In the genomic region with DNA sequence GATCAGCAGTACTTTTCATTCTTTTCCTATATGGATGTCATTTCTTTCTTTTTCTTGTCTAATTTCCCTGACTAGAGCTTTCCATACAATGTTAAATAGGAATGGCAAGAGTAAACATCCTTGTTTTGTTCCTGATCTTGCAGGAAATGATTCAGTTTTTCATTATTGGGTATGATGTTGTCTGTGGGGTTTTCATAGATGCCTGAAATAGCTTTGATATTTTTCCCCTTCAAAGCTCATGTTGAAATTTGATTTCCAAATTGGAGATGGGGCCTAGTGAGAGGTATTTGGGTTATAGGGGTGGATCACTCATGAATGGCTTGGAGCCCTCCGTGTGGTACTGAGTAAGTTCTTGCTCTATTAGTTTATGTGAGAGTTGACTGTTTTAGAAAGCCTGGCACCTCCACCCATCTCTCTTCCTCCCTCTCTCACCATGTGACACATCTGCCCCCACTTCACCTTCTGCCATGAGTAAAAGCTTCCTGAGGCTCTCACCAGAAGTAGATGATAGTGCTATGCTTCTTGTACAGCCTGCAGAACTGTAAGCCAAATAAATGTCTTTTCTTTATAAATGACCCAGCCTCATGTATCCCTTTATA, we compare ENCODE assay signal across 25 cellular contexts. TPM values are rescaled to one million over a fixed set of nuclear protein-coding genes. Genes with fewer than 3 reads are reported as not detected.
DNase-seq lines count a peak whose midpoint lies in the region; ATAC-seq and TF ChIP-seq lines count a peak whose summit lies in the region.
"Had no signal": no experiment of that assay in that cellular context is flagged by ENCODE, and none has a peak within 500 bp of the region (broad histone marks: within the 10 kb centered on the region; RNA-seq: fewer than 3 reads in every experiment).

No MANE protein-coding gene starts in this region.

- H3K36me3 ChIP-seq in CD8-positive, alpha-beta memory T cell (ENCODE audit: insufficient read depth, low read length): no peaks in the 10 kb centered on the region
- H3K36me3 ChIP-seq: adrenal gland, BLaER1 had no signal

- H3K27ac Mint-ChIP-seq in activated CD4-positive, alpha-beta T cell treated with anti-CD3 and anti-CD28 coated beads for 36 hours: peak overlapping the region; percentile 56
- no peak overlapping the region for H3K27ac Mint-ChIP-seq in activated CD4-positive, alpha-beta T cell treated with anti-CD3 and anti-CD28 coated beads, Interleukin-2, amount 10 ng/mL, durations not matched to agents 7 days and 5 days
- H3K27ac Mint-ChIP-seq in CD8-positive, alpha-beta memory T cell: peak overlapping the region in 6 of 8 donors; percentile 20 to 90 (median 45)
- H3K27ac Mint-ChIP-seq in activated naive CD8-positive, alpha-beta T cell treated with anti-CD3 and anti-CD28 coated beads for 36 hours: peak overlapping the region; percentile 86
- H3K27ac Mint-ChIP-seq: activated B cell treated with CpG ODN at 0.5 μM for 24 hours, endodermal cell, nephron progenitor cell, progenitor cell of endocrine pancreas had no signal

- ATAC-seq in activated CD4-positive, alpha-beta T cell treated with anti-CD3 and anti-CD28 coated beads for 36 hours: peak; percentile 79
- ATAC-seq in HG03460 (IDR thresholded peaks at IDR 0.05; ENCODE audit: unreplicated experiment): no peak
- no peak for ATAC-seq in GM18502 (IDR thresholded peaks at IDR 0.05; ENCODE audit: poor library complexity, unreplicated experiment)
- ATAC-seq: foreskin keratinocyte had no signal

- no peaks in the 10 kb centered on the region for H3K27me3 Mint-ChIP-seq in activated CD4-positive, alpha-beta T cell treated with anti-CD3 and anti-CD28 coated beads for 36 hours
- peaks cover 4% of the 10 kb centered on the region for H3K27me3 Mint-ChIP-seq in activated CD4-positive, alpha-beta T cell treated with anti-CD3 and anti-CD28 coated beads, Interleukin-2, amount 10 ng/mL, durations not matched to agents 7 days and 5 days
- no peaks in the 10 kb centered on the region for H3K27me3 Mint-ChIP-seq in CD8-positive, alpha-beta memory T cell
- no peaks in the 10 kb centered on the region for H3K27me3 Mint-ChIP-seq in activated naive CD8-positive, alpha-beta T cell treated with anti-CD3 and anti-CD28 coated beads for 36 hours
- H3K27me3 Mint-ChIP-seq: activated B cell treated with CpG ODN at 0.5 μM for 24 hours, progenitor cell of endocrine pancreas had no signal

- no peak for TF ChIP-seq CTCF in foreskin fibroblast (IDR thresholded peaks at IDR 0.05; ENCODE audit: low read depth, low read length)

- no peaks in the 10 kb centered on the region for H3K9me3 Mint-ChIP-seq in activated CD4-positive, alpha-beta T cell treated with anti-CD3 and anti-CD28 coated beads for 36 hours (ENCODE audit: low read depth)
- peaks cover 3% of the 10 kb centered on the region for H3K9me3 Mint-ChIP-seq in activated CD4-positive, alpha-beta T cell treated with anti-CD3 and anti-CD28 coated beads, Interleukin-2, amount 10 ng/mL, durations not matched to agents 7 days and 5 days
- no peaks in the 10 kb centered on the region for H3K9me3 Mint-ChIP-seq in CD8-positive, alpha-beta memory T cell
- no peaks in the 10 kb centered on the region for H3K9me3 Mint-ChIP-seq in activated naive CD8-positive, alpha-beta T cell treated with anti-CD3 and anti-CD28 coated beads for 36 hours
- H3K9me3 Mint-ChIP-seq: activated B cell treated with CpG ODN at 0.5 μM for 24 hours, endodermal cell had no signal

- peaks cover 43% of the 10 kb centered on the region for H3K4me1 ChIP-seq in CD8-positive, alpha-beta memory T cell (ENCODE audit: insufficient read depth, low read length)
- H3K4me1 ChIP-seq: adrenal gland, BLaER1, foreskin keratinocyte had no signal

- H3K27ac ChIP-seq in CD8-positive, alpha-beta memory T cell (ENCODE audit: low read depth, low read length): no peak overlapping the region
- H3K27ac ChIP-seq: adrenal gland, BLaER1, foreskin keratinocyte, GM23248 had no signal

- no peaks in the 10 kb centered on the region for H3K9me3 ChIP-seq in CD8-positive, alpha-beta memory T cell (ENCODE audit: low read length)
- H3K9me3 ChIP-seq: adrenal gland, BLaER1 had no signal

- CTCF ChIA-PET in activated CD4-positive, alpha-beta T cell treated with anti-CD3 and anti-CD28 coated beads for 36 hours (lab: Charles Lee): interaction anchor here (0.8 to 3.5 kb wide), 11 partner anchors 9 to 356 kb away, joined by 3 to 22 read pairs (median 5); a partner anchor contains a TSS
- CTCF ChIA-PET in activated CD4-positive, alpha-beta T cell treated with anti-CD3 and anti-CD28 coated beads, Interleukin-2, amount 10 ng/mL, durations not matched to agents 7 days and 5 days (lab: Charles Lee): no interaction called here
- CTCF ChIA-PET in CD8-positive, alpha-beta memory T cell (lab: Charles Lee): no interaction called here

- POLR2A ChIA-PET in activated CD4-positive, alpha-beta T cell treated with anti-CD3 and anti-CD28 coated beads for 36 hours (lab: Charles Lee): interaction anchor here (0.7 kb wide), 1 partner anchor 394 kb away, joined by 3 read pairs; a partner anchor contains a TSS
- POLR2A ChIA-PET in activated CD4-positive, alpha-beta T cell treated with anti-CD3 and anti-CD28 coated beads, Interleukin-2, amount 10 ng/mL, durations not matched to agents 7 days and 5 days (lab: Charles Lee): no interaction called here
- POLR2A ChIA-PET in CD8-positive, alpha-beta memory T cell (lab: Charles Lee): no interaction called here

- peaks cover 75% of the 10 kb centered on the region for H3K4me1 Mint-ChIP-seq in activated CD4-positive, alpha-beta T cell treated with anti-CD3 and anti-CD28 coated beads for 36 hours
- H3K4me1 Mint-ChIP-seq in activated CD4-positive, alpha-beta T cell treated with anti-CD3 and anti-CD28 coated beads, Interleukin-2, amount 10 ng/mL, durations not matched to agents 7 days and 5 days: peaks cover 57% of the 10 kb centered on the region
- peaks cover 57 to 92% (median 61%) of the 10 kb centered on the region in 3 donors for H3K4me1 Mint-ChIP-seq in CD8-positive, alpha-beta memory T cell
- H3K4me1 Mint-ChIP-seq in activated naive CD8-positive, alpha-beta T cell treated with anti-CD3 and anti-CD28 coated beads for 36 hours: peaks cover 56% of the 10 kb centered on the region
- H3K4me1 Mint-ChIP-seq: nephron progenitor cell had no signal

- no peak overlapping the region for H3K4me3 ChIP-seq in CD8-positive, alpha-beta memory T cell (ENCODE audit: low read length)
- H3K4me3 ChIP-seq in foreskin fibroblast (ENCODE audit: low read depth in 1 of 2, low read length in 2 of 2): no peak overlapping the region
- H3K4me3 ChIP-seq: adrenal gland, BLaER1, GM23248 had no signal

- intact Hi-C loops in activated CD4-positive, alpha-beta T cell treated with anti-CD3 and anti-CD28 coated beads for 36 hours (cut with DNase I, micrococcal nuclease): loop anchor here in 1 of 2 experiments (1.0 to 2.0 kb wide), 2 partner anchors 30 to 69 kb away; a partner anchor contains a TSS

- no peaks in the 10 kb centered on the region for H3K36me3 Mint-ChIP-seq in activated CD4-positive, alpha-beta T cell treated with anti-CD3 and anti-CD28 coated beads for 36 hours (ENCODE audit: low read depth)
- H3K36me3 Mint-ChIP-seq in activated CD4-positive, alpha-beta T cell treated with anti-CD3 and anti-CD28 coated beads, Interleukin-2, amount 10 ng/mL, durations not matched to agents 7 days and 5 days (ENCODE audit: low read depth): no peaks in the 10 kb centered on the region
- peaks cover 0 to 4% (median 0%) of the 10 kb centered on the region in 3 donors for H3K36me3 Mint-ChIP-seq in CD8-positive, alpha-beta memory T cell
- H3K36me3 Mint-ChIP-seq in activated naive CD8-positive, alpha-beta T cell treated with anti-CD3 and anti-CD28 coated beads for 36 hours: no peaks in the 10 kb centered on the region

- H3K4me3 Mint-ChIP-seq in activated CD4-positive, alpha-beta T cell treated with anti-CD3 and anti-CD28 coated beads for 36 hours: no peak overlapping the region
- H3K4me3 Mint-ChIP-seq in activated CD4-positive, alpha-beta T cell treated with anti-CD3 and anti-CD28 coated beads, Interleukin-2, amount 10 ng/mL, durations not matched to agents 7 days and 5 days: no peak overlapping the region
- peak overlapping the region in 5 of 7 donors; percentile 3 to 77 (median 6) for H3K4me3 Mint-ChIP-seq in CD8-positive, alpha-beta memory T cell
- H3K4me3 Mint-ChIP-seq in activated naive CD8-positive, alpha-beta T cell treated with anti-CD3 and anti-CD28 coated beads for 36 hours: no peak overlapping the region
- H3K4me3 Mint-ChIP-seq: activated B cell treated with CpG ODN at 0.5 μM for 24 hours, endodermal cell, nephron progenitor cell had no signal

- peak; percentile 51 for DNase-seq in activated CD4-positive, alpha-beta T cell treated with anti-CD3 and anti-CD28 coated beads for 36 hours
- DNase-seq in activated CD4-positive, alpha-beta T cell treated with anti-CD3 and anti-CD28 coated beads, Interleukin-2, amount 10 ng/mL, durations not matched to agents 7 days and 5 days: no peak
- no peak for DNase-seq in CD8-positive, alpha-beta memory T cell
- no peak for DNase-seq in activated naive CD8-positive, alpha-beta T cell treated with anti-CD3 and anti-CD28 coated beads for 36 hours
- peak; percentile 21 to 42 for DNase-seq in foreskin fibroblast
- no peak for DNase-seq in activated effector memory CD4-positive, alpha-beta T cell treated with Interleukin-2 at 50 U/mL for 16 hours
- DNase-seq: activated B cell treated with CpG ODN at 0.5 μM for 24 hours, adrenal gland, cerebellar nuclear complex, DMS 273 treated with DMSO at 0.1 percent for 48 hours, endodermal cell, foreskin keratinocyte, GM23248, kidney glomerular epithelial cell, mesendoderm, NCI-H1436 treated with DMSO at 0.1 percent for 48 hours, nephron progenitor cell had no signal

- H3K27me3 ChIP-seq in CD8-positive, alpha-beta memory T cell (ENCODE audit: insufficient read depth, low read length, poor library complexity, severe bottlenecking): no peaks in the 10 kb centered on the region
- H3K27me3 ChIP-seq: foreskin keratinocyte had no signal

RNA-seq across cellular contexts. Expression of a gene that starts 22.3 kb away (rescaled TPM):
- total RNA-seq in activated CD4-positive, alpha-beta T cell treated with anti-CD3 and anti-CD28 coated beads for 36 hours: 1 to 10 TPM in 1 of 2 experiments, under 1 TPM in 1; 0.75 to 2.1 TPM
- 10 to 100 TPM in 1 of 2 experiments, 1 to 10 TPM in 1; 9.9 to 13.4 TPM for total RNA-seq in activated CD4-positive, alpha-beta T cell treated with anti-CD3 and anti-CD28 coated beads, Interleukin-2, amount 10 ng/mL, durations not matched to agents 7 days and 5 days
- 1 to 10 TPM; 1.9 to 3.1 TPM for total RNA-seq in CD8-positive, alpha-beta memory T cell
- 14.9 TPM for polyA plus RNA-seq in CD8-positive, alpha-beta memory T cell
- 1 to 10 TPM in 1 of 2 experiments, under 1 TPM in 1; 0.56 to 1.0 TPM for total RNA-seq in activated naive CD8-positive, alpha-beta T cell treated with anti-CD3 and anti-CD28 coated beads for 36 hours
- total RNA-seq: A172, GM23248, skeletal muscle tissue had no signal
- polyA plus RNA-seq: GM23248 had no signal

RNA-seq across cellular contexts. Expression of a gene that starts 40.4 kb away (rescaled TPM):
- not detected for total RNA-seq in activated CD4-positive, alpha-beta T cell treated with anti-CD3 and anti-CD28 coated beads for 36 hours
- total RNA-seq in activated CD4-positive, alpha-beta T cell treated with anti-CD3 and anti-CD28 coated beads, Interleukin-2, amount 10 ng/mL, durations not matched to agents 7 days and 5 days: not detected
- total RNA-seq in CD8-positive, alpha-beta memory T cell: not detected
- polyA plus RNA-seq in CD8-positive, alpha-beta memory T cell: not detected
- total RNA-seq in activated naive CD8-positive, alpha-beta T cell treated with anti-CD3 and anti-CD28 coated beads for 36 hours: not detected
- total RNA-seq: A172, activated B cell treated with CpG ODN at 0.5 μM for 24 hours, adrenal gland, endodermal cell, foreskin keratinocyte, GM23248, M059J, progenitor cell of endocrine pancreas, skeletal muscle tissue had no signal
- polyA plus RNA-seq: adrenal gland, foreskin keratinocyte, GM23248, thymus had no signal

Comparison
In these comparisons a context has a peak if more than half of its experiments do, and no peak if none do; other contexts are left out.
1. DNase-seq: peak in activated CD4-positive, alpha-beta T cell treated with anti-CD3 and anti-CD28 coated beads for 36 hours (single experiment) and foreskin fibroblast (2 of 2); none in activated CD4-positive, alpha-beta T cell treated with anti-CD3 and anti-CD28 coated beads, Interleukin-2, amount 10 ng/mL, durations not matched to agents 7 days and 5 days (single experiment), CD8-positive, alpha-beta memory T cell (0 of 5), activated naive CD8-positive, alpha-beta T cell treated with anti-CD3 and anti-CD28 coated beads for 36 hours (single experiment) and activated effector memory CD4-positive, alpha-beta T cell treated with Interleukin-2 at 50 U/mL for 16 hours (single experiment).
2. H3K4me3 Mint-ChIP-seq: peak in CD8-positive, alpha-beta memory T cell (5 of 7); none in activated CD4-positive, alpha-beta T cell treated with anti-CD3 and anti-CD28 coated beads for 36 hours (single experiment), activated CD4-positive, alpha-beta T cell treated with anti-CD3 and anti-CD28 coated beads, Interleukin-2, amount 10 ng/mL, durations not matched to agents 7 days and 5 days (single experiment) and activated naive CD8-positive, alpha-beta T cell treated with anti-CD3 and anti-CD28 coated beads for 36 hours (single experiment).